Comparison of ENCODE assay signal across 1 cellular context in genomic region chr1:50959913-50960844, GRCh38.
TF ChIP-seq lines count a peak whose summit lies in the region.

Gene FAF1 (minus strand): TSS chr1:50960267. CDS start chr1:50959811, 456 bp downstream.

TF ChIP-seq in HepG2, 621 proteins besides CTCF, POLR2A, EP300 and RAD21 (continued from another document and continues in another):
- TF ChIP-seq ZNF318 (CRISPR knock-in tag; IDR thresholded peaks at IDR 0.05) = no peak; the same call in 1 of the 2 replicates
- peak; percentile 69 for TF ChIP-seq ZNF710 (CRISPR knock-in tag; IDR thresholded peaks at IDR 0.05; ENCODE audit: borderline replicate concordance)
- no peak for TF ChIP-seq CENPBD1 (CRISPR knock-in tag; IDR thresholded peaks at IDR 0.05; ENCODE audit: borderline replicate concordance, low read depth)
- TF ChIP-seq CHCHD3 (CRISPR knock-in tag; IDR thresholded peaks at IDR 0.05) = no peak
- TF ChIP-seq RXRB (CRISPR knock-in tag; IDR thresholded peaks at IDR 0.05; ENCODE audit: borderline replicate concordance) = peak; percentile 63
- no peak for TF ChIP-seq TEAD2 (CRISPR knock-in tag; IDR thresholded peaks at IDR 0.05)
- no peak for TF ChIP-seq GRHL1 (CRISPR knock-in tag; conservative IDR thresholded peaks at IDR 0.05)
- TF ChIP-seq SKI (IDR thresholded peaks at IDR 0.05; ENCODE audit: partially characterized antibody) = peak; percentile 65
- no peak for TF ChIP-seq ZMYM2 (CRISPR knock-in tag; IDR thresholded peaks at IDR 0.05)
- 0 out of 2 replicates have a peak, but pooled peaks have one; percentile 16 for TF ChIP-seq ZMYM3 (CRISPR knock-in tag; IDR thresholded peaks at IDR 0.05)
- TF ChIP-seq ATF1 (CRISPR knock-in tag; IDR thresholded peaks at IDR 0.05) = peak; percentile 92
- TF ChIP-seq TCF7 (IDR thresholded peaks at IDR 0.05; ENCODE audit: low read depth) = no peak
- no peak for TF ChIP-seq ZNF800 (CRISPR knock-in tag; IDR thresholded peaks at IDR 0.05)
- TF ChIP-seq ZNF224 (CRISPR knock-in tag; IDR thresholded peaks at IDR 0.05) = no peak
- no peak for TF ChIP-seq PBX2 (CRISPR knock-in tag; IDR thresholded peaks at IDR 0.05)
- no peak; the same call in 1 of the 2 replicates for TF ChIP-seq SRY (CRISPR knock-in tag; IDR thresholded peaks at IDR 0.05)
- no peak for TF ChIP-seq MTA1 (CRISPR knock-in tag; IDR thresholded peaks at IDR 0.05; ENCODE audit: borderline replicate concordance)
- no peak for TF ChIP-seq FOXJ3 (CRISPR knock-in tag; IDR thresholded peaks at IDR 0.05; ENCODE audit: borderline replicate concordance)
- TF ChIP-seq SAFB2 (CRISPR knock-in tag; IDR thresholded peaks at IDR 0.05; ENCODE audit: borderline replicate concordance, low read depth) = no peak; the same call in 1 of the 2 replicates
- no peak for TF ChIP-seq ZBTB40 (IDR thresholded peaks at IDR 0.05)
- 0 out of 2 replicates have a peak, but pooled peaks have one; percentile 13 for TF ChIP-seq ZBTB40 (CRISPR knock-in tag; IDR thresholded peaks at IDR 0.05)
- peak; percentile 70; the same call in 1 of the 2 replicates for TF ChIP-seq NR2F2 (IDR thresholded peaks at IDR 0.05; ENCODE audit: borderline replicate concordance, low read depth)
- TF ChIP-seq SMYD3 (CRISPR knock-in tag; IDR thresholded peaks at IDR 0.05) = peak; percentile 69; the same call in 1 of the 2 replicates
- TF ChIP-seq SP1 (IDR thresholded peaks at IDR 0.05) = no peak
- peak; percentile 68; the same call in 1 of the 2 replicates for TF ChIP-seq SP1 (CRISPR knock-in tag; IDR thresholded peaks at IDR 0.05)
- TF ChIP-seq SIX4 (CRISPR knock-in tag; IDR thresholded peaks at IDR 0.05) = no peak
- no peak for TF ChIP-seq ZNF652 (CRISPR knock-in tag; IDR thresholded peaks at IDR 0.05; ENCODE audit: borderline replicate concordance, low read depth)
